Comparison of ENCODE assay signal across 1 cellular context in the genomic region with DNA sequence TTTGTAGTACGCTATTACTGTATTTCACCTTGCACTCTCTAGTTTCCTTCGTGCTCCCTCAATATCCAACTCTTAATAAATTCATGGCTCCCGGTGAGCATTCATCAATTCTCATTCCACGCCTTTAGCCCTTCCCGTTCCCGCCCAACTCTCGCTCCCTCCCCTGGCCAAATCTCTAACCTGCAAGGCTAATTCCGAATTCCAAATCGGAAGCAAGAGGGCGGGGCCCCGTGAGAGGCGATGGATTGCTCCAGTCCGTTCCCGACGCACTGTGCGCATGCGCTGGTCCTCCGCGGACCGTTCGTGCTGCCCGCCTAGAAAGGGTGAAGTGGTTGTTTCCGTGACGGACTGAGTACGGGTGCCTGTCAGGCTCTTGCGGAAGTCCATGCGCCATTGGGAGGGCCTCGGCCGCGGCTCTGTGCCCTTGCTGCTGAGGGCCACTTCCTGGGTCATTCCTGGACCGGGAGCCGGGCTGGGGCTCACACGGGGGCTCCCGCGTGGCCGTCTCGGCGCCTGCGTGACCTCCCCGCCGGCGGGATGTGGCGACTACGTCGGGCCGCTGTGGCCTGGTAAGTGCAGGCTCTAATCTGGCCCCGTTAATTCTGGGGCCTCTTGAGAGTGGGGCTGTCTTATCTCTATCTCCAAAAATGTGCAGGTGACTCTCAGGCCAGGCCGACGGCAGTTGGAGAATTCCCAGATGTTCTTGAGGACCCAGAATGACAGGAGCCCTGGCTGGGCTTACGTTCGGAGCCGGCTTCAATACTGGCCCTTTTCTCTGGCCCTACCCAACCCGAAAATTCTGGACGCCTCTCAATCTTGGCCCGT.
TF ChIP-seq lines count a peak whose summit lies in the region.

TSS of gene OPA1 (plus strand) at position 368 of the 825 bp plus-strand sequence. CDS start at position 538, 170 bp downstream.

TF ChIP-seq in K562, 482 proteins besides CTCF, POLR2A, EP300 and RAD21 (continued from another document and continues in another):
- TF ChIP-seq, protein P1, sequence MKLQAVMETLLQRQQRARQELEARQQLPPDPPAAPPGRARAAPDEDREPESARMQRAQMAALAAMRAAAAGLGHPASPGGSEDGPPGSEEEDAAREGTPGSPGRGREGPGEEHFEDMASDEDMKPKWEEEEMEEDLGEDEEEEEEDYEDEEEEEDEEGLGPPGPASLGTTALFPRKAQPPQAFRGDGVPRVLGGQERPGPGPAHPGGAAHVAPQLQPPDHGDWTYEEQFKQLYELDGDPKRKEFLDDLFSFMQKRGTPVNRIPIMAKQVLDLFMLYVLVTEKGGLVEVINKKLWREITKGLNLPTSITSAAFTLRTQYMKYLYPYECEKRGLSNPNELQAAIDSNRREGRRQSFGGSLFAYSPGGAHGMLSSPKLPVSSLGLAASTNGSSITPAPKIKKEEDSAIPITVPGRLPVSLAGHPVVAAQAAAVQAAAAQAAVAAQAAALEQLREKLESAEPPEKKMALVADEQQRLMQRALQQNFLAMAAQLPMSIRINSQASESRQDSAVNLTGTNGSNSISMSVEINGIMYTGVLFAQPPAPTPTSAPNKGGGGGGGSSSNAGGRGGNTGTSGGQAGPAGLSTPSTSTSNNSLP (IDR thresholded peaks at IDR 0.05; ENCODE audit: borderline replicate concordance, low read depth, low read length), result peak; percentile 40; the same call in 1 of the 2 replicates
- TF ChIP-seq BCLAF1 (IDR thresholded peaks at IDR 0.05; ENCODE audit: borderline replicate concordance in 1 of 2, control insufficient read depth in 1 of 2, low read depth in 2 of 2, low read length in 1 of 2) (peak; percentile 41 to 96; a peak in 2 of 4 replicates), HCFC1 (IDR thresholded peaks at IDR 0.05; ENCODE audit: low read depth, low read length) (peak; percentile 93), ZNF133 (CRISPR knock-in tag; IDR thresholded peaks at IDR 0.05) (no peak), HMG20B (CRISPR knock-in tag; IDR thresholded peaks at IDR 0.05) (no peak), MAFG (tag; conservative IDR thresholded peaks at IDR 0.05) (no peak), NR2C2 (CRISPR knock-in tag; IDR thresholded peaks at IDR 0.05) (no peak; the same call in 1 of the 2 replicates), NR2C2 (tag; IDR thresholded peaks at IDR 0.05) (peak; percentile 97), BRCA1 (IDR thresholded peaks at IDR 0.05) (no peak), BRCA1 (CRISPR knock-in tag; IDR thresholded peaks at IDR 0.05) (no peak), WHSC1 (IDR thresholded peaks at IDR 0.05; ENCODE audit: low read length) (no peak), ZNF584 (CRISPR knock-in tag; IDR thresholded peaks at IDR 0.05; ENCODE audit: low read depth) (0 out of 2 replicates have a peak, but pooled peaks have one; percentile 40), SIX5 (IDR thresholded peaks at IDR 0.05; ENCODE audit: borderline replicate concordance in 1 of 2, insufficient read depth in 1 of 2, low read depth in 1 of 2, low read length in 2 of 2) (peak; percentile 73), SPI1 (IDR thresholded peaks at IDR 0.05; ENCODE audit: borderline replicate concordance, low read depth, low read length) (peak; percentile 55), CHD2 (IDR thresholded peaks at IDR 0.05; ENCODE audit: low read depth, low read length) (peak; percentile 71; the same call in 1 of the 2 replicates), NUFIP1 (IDR thresholded peaks at IDR 0.05; ENCODE audit: partially characterized antibody) (no peak), SMARCA4 (IDR thresholded peaks at IDR 0.05) (no peak), ZMIZ1 (IDR thresholded peaks at IDR 0.05; ENCODE audit: low read depth in 2 of 2, low read length in 2 of 2) (peak in 1 of 2 experiments; percentile 80; a peak in 1 of 4 replicates), ZNF583 (CRISPR knock-in tag; IDR thresholded peaks at IDR 0.05) (0 out of 2 replicates have a peak, but pooled peaks have one; percentile 39), ZNF324 (CRISPR knock-in tag; IDR thresholded peaks at IDR 0.05) (no peak), SIRT6 (IDR thresholded peaks at IDR 0.05; ENCODE audit: low read depth, low read length) (no peak), ZNF12 (CRISPR knock-in tag; IDR thresholded peaks at IDR 0.05) (no peak), ZNF239 (CRISPR knock-in tag; IDR thresholded peaks at IDR 0.05) (0 out of 2 replicates have a peak, but pooled peaks have one; percentile 57), NR0B1 (IDR thresholded peaks at IDR 0.05; ENCODE audit: partially characterized antibody) (no peak), ZNF212 (CRISPR knock-in tag; IDR thresholded peaks at IDR 0.05) (no peak; the same call in 1 of the 2 replicates), ETS2 (tag; IDR thresholded peaks at IDR 0.05; ENCODE audit: borderline replicate concordance, poor library complexity, severe bottlenecking) (no peak)
- TF ChIP-seq, protein P2, sequence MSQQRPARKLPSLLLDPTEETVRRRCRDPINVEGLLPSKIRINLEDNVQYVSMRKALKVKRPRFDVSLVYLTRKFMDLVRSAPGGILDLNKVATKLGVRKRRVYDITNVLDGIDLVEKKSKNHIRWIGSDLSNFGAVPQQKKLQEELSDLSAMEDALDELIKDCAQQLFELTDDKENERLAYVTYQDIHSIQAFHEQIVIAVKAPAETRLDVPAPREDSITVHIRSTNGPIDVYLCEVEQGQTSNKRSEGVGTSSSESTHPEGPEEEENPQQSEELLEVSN (IDR thresholded peaks at IDR 0.05; ENCODE audit: borderline replicate concordance in 1 of 2, extremely low read depth in 1 of 2, insufficient read depth in 1 of 2, insufficient read length in 1 of 2, low read depth in 1 of 2, low read length in 1 of 2, poor library complexity in 1 of 2, severe bottlenecking in 1 of 2), result peak; percentile 88 to 92
- TF ChIP-seq, protein P3, sequence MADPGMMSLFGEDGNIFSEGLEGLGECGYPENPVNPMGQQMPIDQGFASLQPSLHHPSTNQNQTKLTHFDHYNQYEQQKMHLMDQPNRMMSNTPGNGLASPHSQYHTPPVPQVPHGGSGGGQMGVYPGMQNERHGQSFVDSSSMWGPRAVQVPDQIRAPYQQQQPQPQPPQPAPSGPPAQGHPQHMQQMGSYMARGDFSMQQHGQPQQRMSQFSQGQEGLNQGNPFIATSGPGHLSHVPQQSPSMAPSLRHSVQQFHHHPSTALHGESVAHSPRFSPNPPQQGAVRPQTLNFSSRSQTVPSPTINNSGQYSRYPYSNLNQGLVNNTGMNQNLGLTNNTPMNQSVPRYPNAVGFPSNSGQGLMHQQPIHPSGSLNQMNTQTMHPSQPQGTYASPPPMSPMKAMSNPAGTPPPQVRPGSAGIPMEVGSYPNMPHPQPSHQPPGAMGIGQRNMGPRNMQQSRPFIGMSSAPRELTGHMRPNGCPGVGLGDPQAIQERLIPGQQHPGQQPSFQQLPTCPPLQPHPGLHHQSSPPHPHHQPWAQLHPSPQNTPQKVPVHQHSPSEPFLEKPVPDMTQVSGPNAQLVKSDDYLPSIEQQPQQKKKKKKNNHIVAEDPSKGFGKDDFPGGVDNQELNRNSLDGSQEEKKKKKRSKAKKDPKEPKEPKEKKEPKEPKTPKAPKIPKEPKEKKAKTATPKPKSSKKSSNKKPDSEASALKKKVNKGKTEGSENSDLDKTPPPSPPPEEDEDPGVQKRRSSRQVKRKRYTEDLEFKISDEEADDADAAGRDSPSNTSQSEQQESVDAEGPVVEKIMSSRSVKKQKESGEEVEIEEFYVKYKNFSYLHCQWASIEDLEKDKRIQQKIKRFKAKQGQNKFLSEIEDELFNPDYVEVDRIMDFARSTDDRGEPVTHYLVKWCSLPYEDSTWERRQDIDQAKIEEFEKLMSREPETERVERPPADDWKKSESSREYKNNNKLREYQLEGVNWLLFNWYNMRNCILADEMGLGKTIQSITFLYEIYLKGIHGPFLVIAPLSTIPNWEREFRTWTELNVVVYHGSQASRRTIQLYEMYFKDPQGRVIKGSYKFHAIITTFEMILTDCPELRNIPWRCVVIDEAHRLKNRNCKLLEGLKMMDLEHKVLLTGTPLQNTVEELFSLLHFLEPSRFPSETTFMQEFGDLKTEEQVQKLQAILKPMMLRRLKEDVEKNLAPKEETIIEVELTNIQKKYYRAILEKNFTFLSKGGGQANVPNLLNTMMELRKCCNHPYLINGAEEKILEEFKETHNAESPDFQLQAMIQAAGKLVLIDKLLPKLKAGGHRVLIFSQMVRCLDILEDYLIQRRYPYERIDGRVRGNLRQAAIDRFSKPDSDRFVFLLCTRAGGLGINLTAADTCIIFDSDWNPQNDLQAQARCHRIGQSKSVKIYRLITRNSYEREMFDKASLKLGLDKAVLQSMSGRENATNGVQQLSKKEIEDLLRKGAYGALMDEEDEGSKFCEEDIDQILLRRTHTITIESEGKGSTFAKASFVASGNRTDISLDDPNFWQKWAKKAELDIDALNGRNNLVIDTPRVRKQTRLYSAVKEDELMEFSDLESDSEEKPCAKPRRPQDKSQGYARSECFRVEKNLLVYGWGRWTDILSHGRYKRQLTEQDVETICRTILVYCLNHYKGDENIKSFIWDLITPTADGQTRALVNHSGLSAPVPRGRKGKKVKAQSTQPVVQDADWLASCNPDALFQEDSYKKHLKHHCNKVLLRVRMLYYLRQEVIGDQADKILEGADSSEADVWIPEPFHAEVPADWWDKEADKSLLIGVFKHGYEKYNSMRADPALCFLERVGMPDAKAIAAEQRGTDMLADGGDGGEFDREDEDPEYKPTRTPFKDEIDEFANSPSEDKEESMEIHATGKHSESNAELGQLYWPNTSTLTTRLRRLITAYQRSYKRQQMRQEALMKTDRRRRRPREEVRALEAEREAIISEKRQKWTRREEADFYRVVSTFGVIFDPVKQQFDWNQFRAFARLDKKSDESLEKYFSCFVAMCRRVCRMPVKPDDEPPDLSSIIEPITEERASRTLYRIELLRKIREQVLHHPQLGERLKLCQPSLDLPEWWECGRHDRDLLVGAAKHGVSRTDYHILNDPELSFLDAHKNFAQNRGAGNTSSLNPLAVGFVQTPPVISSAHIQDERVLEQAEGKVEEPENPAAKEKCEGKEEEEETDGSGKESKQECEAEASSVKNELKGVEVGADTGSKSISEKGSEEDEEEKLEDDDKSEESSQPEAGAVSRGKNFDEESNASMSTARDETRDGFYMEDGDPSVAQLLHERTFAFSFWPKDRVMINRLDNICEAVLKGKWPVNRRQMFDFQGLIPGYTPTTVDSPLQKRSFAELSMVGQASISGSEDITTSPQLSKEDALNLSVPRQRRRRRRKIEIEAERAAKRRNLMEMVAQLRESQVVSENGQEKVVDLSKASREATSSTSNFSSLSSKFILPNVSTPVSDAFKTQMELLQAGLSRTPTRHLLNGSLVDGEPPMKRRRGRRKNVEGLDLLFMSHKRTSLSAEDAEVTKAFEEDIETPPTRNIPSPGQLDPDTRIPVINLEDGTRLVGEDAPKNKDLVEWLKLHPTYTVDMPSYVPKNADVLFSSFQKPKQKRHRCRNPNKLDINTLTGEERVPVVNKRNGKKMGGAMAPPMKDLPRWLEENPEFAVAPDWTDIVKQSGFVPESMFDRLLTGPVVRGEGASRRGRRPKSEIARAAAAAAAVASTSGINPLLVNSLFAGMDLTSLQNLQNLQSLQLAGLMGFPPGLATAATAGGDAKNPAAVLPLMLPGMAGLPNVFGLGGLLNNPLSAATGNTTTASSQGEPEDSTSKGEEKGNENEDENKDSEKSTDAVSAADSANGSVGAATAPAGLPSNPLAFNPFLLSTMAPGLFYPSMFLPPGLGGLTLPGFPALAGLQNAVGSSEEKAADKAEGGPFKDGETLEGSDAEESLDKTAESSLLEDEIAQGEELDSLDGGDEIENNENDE (IDR thresholded peaks at IDR 0.05; ENCODE audit: low read depth, low read length), result no peak
